1 cellular context compared by ENCODE assay signal in the genomic region with DNA sequence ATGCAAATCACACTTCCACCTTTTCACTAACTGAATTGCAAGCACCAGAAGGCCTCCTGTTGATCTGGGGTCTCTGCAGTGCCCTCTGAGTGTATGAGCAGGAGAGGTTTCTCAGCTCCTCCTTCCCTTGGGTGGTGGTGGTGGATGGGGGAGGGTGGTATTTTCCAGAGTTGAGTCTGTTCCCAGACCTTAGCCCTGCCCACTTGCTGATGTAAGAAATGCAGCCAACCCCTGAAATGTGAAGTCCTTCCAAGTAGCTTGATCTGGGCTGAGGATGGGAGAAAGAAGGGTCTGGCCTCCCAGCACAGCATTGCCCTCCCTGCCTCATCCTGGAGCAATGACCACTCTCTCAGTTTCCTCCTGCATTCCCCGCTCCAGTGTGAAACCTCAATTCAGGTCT.
TF ChIP-seq lines count a peak whose summit lies in the region.

No MANE protein-coding gene starts in this region.

TF ChIP-seq in H1, 55 proteins besides CTCF, POLR2A, EP300 and RAD21:
- no peak for TF ChIP-seq CTBP2 (IDR thresholded peaks at IDR 0.05; ENCODE audit: borderline replicate concordance, insufficient read depth, insufficient read length, low read length)
- TF ChIP-seq, protein P1, sequence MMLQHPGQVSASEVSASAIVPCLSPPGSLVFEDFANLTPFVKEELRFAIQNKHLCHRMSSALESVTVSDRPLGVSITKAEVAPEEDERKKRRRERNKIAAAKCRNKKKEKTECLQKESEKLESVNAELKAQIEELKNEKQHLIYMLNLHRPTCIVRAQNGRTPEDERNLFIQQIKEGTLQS (IDR thresholded peaks at IDR 0.05; ENCODE audit: insufficient read depth, low read depth, low read length), result no peak
- no peak for TF ChIP-seq NRF1 (IDR thresholded peaks at IDR 0.05; ENCODE audit: low read depth, low read length)
- no peak for TF ChIP-seq JUN (IDR thresholded peaks at IDR 0.05; ENCODE audit: low read depth, low read length)
- no peak for TF ChIP-seq BRCA1 (IDR thresholded peaks at IDR 0.05; ENCODE audit: low read depth, low read length)
- TF ChIP-seq EZH2 (IDR thresholded peaks at IDR 0.05; ENCODE audit: low read depth, low read length, severe bottlenecking), result no peak
